9 cellular contexts compared by ENCODE assay signal in genomic region chr13:113216165-113217056, GRCh38. TPM values are rescaled to one million over a fixed set of nuclear protein-coding genes. Genes with fewer than 3 reads are reported as not detected.
DNase-seq lines count a peak whose midpoint lies in the region; ATAC-seq and TF ChIP-seq lines count a peak whose summit lies in the region.
"Had no signal": no experiment of that assay in that cellular context is flagged by ENCODE, and none has a peak within 500 bp of the region (broad histone marks: within the 10 kb centered on the region; RNA-seq: fewer than 3 reads in every experiment).

No MANE protein-coding gene starts in this region.

- intact Hi-C loops in Right ventricle myocardium inferior (cut with DNase I) (no loop called here), cardiac septum (cut with DNase I) (no loop called here), sciatic nerve (cut with DNase I) (no loop called here)

- no peaks in the 10 kb centered on the region for H3K9me3 Mint-ChIP-seq in glutamatergic neuron (ENCODE audit: unreplicated experiment)
- H3K9me3 Mint-ChIP-seq: activated B cell treated with CpG ODN at 0.5 μM for 24 hours had no signal

- TF ChIP-seq CTCF in RWPE1 (conservative IDR thresholded peaks at IDR 0.05; ENCODE audit: low read depth), result no peak
- TF ChIP-seq CTCF in glutamatergic neuron (IDR thresholded peaks at IDR 0.05; ENCODE audit: partially characterized antibody, unreplicated experiment), result no peak

- no peak for DNase-seq in Right ventricle myocardium inferior (ENCODE audit: missing footprints)
- DNase-seq in cardiac septum (ENCODE audit: low spot score), result no peak
- DNase-seq in RWPE1 (ENCODE audit: low spot score), result peak; percentile 65
- peak; percentile 18 for DNase-seq in globus pallidus (ENCODE audit: low spot score)
- no peak for DNase-seq in sciatic nerve (ENCODE audit: low spot score)
- no peak for DNase-seq in NCI-H1694 treated with DMSO at 0.1 percent for 48 hours (lab: John Stamatoyannopoulos, UW)
- DNase-seq in glutamatergic neuron, result no peak
- DNase-seq: activated B cell treated with CpG ODN at 0.5 μM for 24 hours had no signal

- ATAC-seq in Right ventricle myocardium inferior (peak; percentile 79), sciatic nerve (peak; percentile 36), GM19023 (IDR thresholded peaks at IDR 0.05; ENCODE audit: unreplicated experiment) (no peak)

- H3K36me3 Mint-ChIP-seq in glutamatergic neuron (ENCODE audit: unreplicated experiment), result no peaks in the 10 kb centered on the region

- CTCF ChIA-PET in RWPE1 (lab: Yijun Ruan, JAX), result no interaction called here

- H3K4me3 Mint-ChIP-seq in glutamatergic neuron (ENCODE audit: unreplicated experiment), result no peak overlapping the region
- H3K4me3 Mint-ChIP-seq: activated B cell treated with CpG ODN at 0.5 μM for 24 hours had no signal

- H3K4me1 Mint-ChIP-seq in glutamatergic neuron (ENCODE audit: low read depth, unreplicated experiment), result peaks cover 14% of the 10 kb centered on the region

- H3K27me3 Mint-ChIP-seq in glutamatergic neuron (ENCODE audit: unreplicated experiment), result no peaks in the 10 kb centered on the region
- H3K27me3 Mint-ChIP-seq: activated B cell treated with CpG ODN at 0.5 μM for 24 hours had no signal

- POLR2A ChIA-PET in RWPE1 (lab: Yijun Ruan, JAX; ENCODE audit: low non-redundant PET), result no interaction called here

- H3K27ac Mint-ChIP-seq in glutamatergic neuron (ENCODE audit: unreplicated experiment), result no peak overlapping the region
- H3K27ac Mint-ChIP-seq: activated B cell treated with CpG ODN at 0.5 μM for 24 hours had no signal

- peak overlapping the region; percentile 70 for H3K27ac ChIP-seq in RWPE1

RNA-seq across cellular contexts. Expression of gene CUL4A, which starts 7.0 kb away (rescaled TPM):
- total RNA-seq in Right ventricle myocardium inferior (143 TPM), cardiac septum (92.5 TPM), sciatic nerve (62.3 TPM), glutamatergic neuron (ENCODE audit: unreplicated experiment) (43.2 TPM)

RNA-seq across cellular contexts. Expression of gene PCID2, which starts 7.9 kb away (rescaled TPM):
- total RNA-seq in Right ventricle myocardium inferior (57.2 TPM), cardiac septum (47.8 TPM), sciatic nerve (45.1 TPM), glutamatergic neuron (ENCODE audit: unreplicated experiment) (48.4 TPM)

RNA-seq across cellular contexts. Expression of gene PROZ, which starts 58.0 kb away (rescaled TPM):
- total RNA-seq in Right ventricle myocardium inferior (not detected), cardiac septum (not detected), sciatic nerve (not detected), glutamatergic neuron (ENCODE audit: unreplicated experiment) (not detected)
- total RNA-seq: activated B cell treated with CpG ODN at 0.5 μM for 24 hours had no signal

Comparison
In these comparisons a context has a peak if more than half of its experiments do, and no peak if none do; other contexts are left out.
1. DNase-seq: peak in RWPE1 (single experiment) and globus pallidus (single experiment); none in Right ventricle myocardium inferior (single experiment), cardiac septum (single experiment), sciatic nerve (single experiment), NCI-H1694 treated with DMSO at 0.1 percent for 48 hours (single experiment) and glutamatergic neuron (single experiment).